8 cellular contexts compared by ENCODE assay signal in genomic region chr16:47461598-47462266, GRCh38. TPM values are rescaled to one million over a fixed set of nuclear protein-coding genes. Genes with fewer than 3 reads are reported as not detected.
DNase-seq lines count a peak whose midpoint lies in the region; FAIRE-seq and TF ChIP-seq lines count a peak whose summit lies in the region.

No MANE protein-coding gene starts in this region.

- no peaks in the 10 kb centered on the region; the same call in 1 of the 2 replicates for H4K20me1 ChIP-seq in Karpas-422 (ENCODE audit: insufficient read depth, low read depth, low read length)

- H3K4me1 Mint-ChIP-seq in Caco-2 (ENCODE audit: low read depth, unreplicated experiment) (peaks cover 14% of the 10 kb centered on the region), nephron progenitor cell (peaks cover 36% of the 10 kb centered on the region)
- H3K4me1 Mint-ChIP-seq in activated CD4-positive, alpha-beta memory T cell treated with anti-CD3 and anti-CD28 coated beads for 36 hours (ENCODE audit: low read depth): peaks cover 52% of the 10 kb centered on the region

- H3K36me3 Mint-ChIP-seq in Caco-2 (ENCODE audit: insufficient read depth, unreplicated experiment) (peaks cover 34% of the 10 kb centered on the region), nephron progenitor cell (ENCODE audit: low read depth) (peaks cover 10% of the 10 kb centered on the region)
- H3K36me3 Mint-ChIP-seq in activated CD4-positive, alpha-beta memory T cell treated with anti-CD3 and anti-CD28 coated beads for 36 hours: peaks cover 13% of the 10 kb centered on the region

- peak overlapping the region; percentile 92 for H3K9ac ChIP-seq in Karpas-422 (ENCODE audit: low read length)

- CTCF ChIA-PET in Caco-2 (lab: Charles Lee): interaction anchor here (1.5 to 1.9 kb wide), 2 partner anchors 203 to 318 kb away, joined by 4 to 5 read pairs; partner anchors contain the start of gene NETO2
- CTCF ChIA-PET in activated CD4-positive, alpha-beta memory T cell treated with anti-CD3 and anti-CD28 coated beads for 36 hours (lab: Charles Lee): interaction anchor here (0.6 to 3.5 kb wide), 12 partner anchors 56 to 1168 kb away, joined by 3 to 36 read pairs (median 3); partner anchors contain the start of gene NETO2

- peak overlapping the region; percentile 91 for H3K27ac ChIP-seq in Karpas-422 (ENCODE audit: low read length)

- POLR2A ChIA-PET in Caco-2 (lab: Charles Lee): interaction anchor here (0.8 kb wide), 1 partner anchor 37 kb away, joined by 5 read pairs; no protein-coding TSS in a partner anchor
- POLR2A ChIA-PET in activated CD4-positive, alpha-beta memory T cell treated with anti-CD3 and anti-CD28 coated beads for 36 hours (lab: Charles Lee): interaction anchor here (1.2 to 2.7 kb wide), 3 partner anchors 27 to 488 kb away, joined by 5 to 12 read pairs (median 5); partner anchors contain the start of gene DNAJA2

- intact Hi-C loops in Caco-2 (cut with micrococcal nuclease; ENCODE audit: unreplicated experiment): loop anchor here (2.0 kb wide), 1 partner anchor 319 kb away; the partner anchor contains the start of gene NETO2
- intact Hi-C loops in activated CD4-positive, alpha-beta memory T cell treated with anti-CD3 and anti-CD28 coated beads for 36 hours (cut with micrococcal nuclease): loop anchor here (1.0 to 10.0 kb wide), 9 partner anchors 29 to 777 kb away; partner anchors contain the start of genes DNAJA2, GPT2, ORC6 and VPS35

- no TSS peak for BruUV-seq in Caco-2 (replicated peaks; lab: Mats Ljungman, UMichigan)

- peak overlapping the region; percentile 99 for H3K27ac Mint-ChIP-seq in Caco-2 (ENCODE audit: unreplicated experiment)
- peak overlapping the region; percentile 95 for H3K27ac Mint-ChIP-seq in activated CD4-positive, alpha-beta memory T cell treated with anti-CD3 and anti-CD28 coated beads for 36 hours
- H3K27ac Mint-ChIP-seq in nephron progenitor cell: peak overlapping the region; percentile 99

- no peaks in the 10 kb centered on the region for H3K36me3 ChIP-seq in Caco-2 (ENCODE audit: control insufficient read depth, insufficient read depth, low read length)
- peaks cover 16% of the 10 kb centered on the region; the same call in 1 of the 2 replicates for H3K36me3 ChIP-seq in Karpas-422 (ENCODE audit: insufficient read depth, low read length)

- H3K4me3 ChIP-seq in Caco-2 (ENCODE audit: low read depth, low read length) (peak overlapping the region; percentile 79), Karpas-422 (ENCODE audit: low read length) (peak overlapping the region; percentile 73)

- peak; percentile 49 for FAIRE-seq in GM19239 (lab: Jason Lieb, UNC)

- H3K9me2 ChIP-seq in Karpas-422 (replicated peaks; ENCODE audit: insufficient read depth, low read length): no peaks in the 10 kb centered on the region

- H3K9me3 ChIP-seq in Caco-2 (no peaks in the 10 kb centered on the region), Karpas-422 (ENCODE audit: low read length) (no peaks in the 10 kb centered on the region)

- H3K79me2 ChIP-seq in Karpas-422 (ENCODE audit: low read length): peaks cover 88% of the 10 kb centered on the region

- DNase-seq in Caco-2: peak; percentile 37 to 40
- DNase-seq in GM19239 (ENCODE audit: insufficient read length, low spot score): no peak
- DNase-seq in Karpas-422: peak; percentile 84
- DNase-seq in activated CD4-positive, alpha-beta memory T cell treated with anti-CD3 and anti-CD28 coated beads for 36 hours: peak; percentile 22
- peak; percentile 13 for DNase-seq in fibroblast of the conjunctiva (ENCODE audit: low read depth)
- DNase-seq in nephron progenitor cell: peak; percentile 31
- no peak for DNase-seq in dedifferentiated amniotic fluid mesenchymal stem cell (ENCODE audit: extremely low spot score)
- DNase-seq in T-helper 9 cell: no peak

- H3K4me2 ChIP-seq in Karpas-422 (ENCODE audit: low read depth, low read length, poor library complexity, severe bottlenecking): peak overlapping the region; percentile 80

- H3K27me3 ChIP-seq in Caco-2 (replicated peaks; ENCODE audit: control insufficient read depth, insufficient read depth, low read length): no peaks in the 10 kb centered on the region
- no peaks in the 10 kb centered on the region for H3K27me3 ChIP-seq in Karpas-422 (ENCODE audit: low read length)

- H3K9me3 Mint-ChIP-seq in Caco-2 (ENCODE audit: unreplicated experiment) (no peaks in the 10 kb centered on the region), nephron progenitor cell (no peaks in the 10 kb centered on the region)
- H3K9me3 Mint-ChIP-seq in activated CD4-positive, alpha-beta memory T cell treated with anti-CD3 and anti-CD28 coated beads for 36 hours: no peaks in the 10 kb centered on the region

- H3K4me3 Mint-ChIP-seq in Caco-2 (ENCODE audit: unreplicated experiment): peak overlapping the region; percentile 97
- H3K4me3 Mint-ChIP-seq in activated CD4-positive, alpha-beta memory T cell treated with anti-CD3 and anti-CD28 coated beads for 36 hours: peak overlapping the region; percentile 93
- H3K4me3 Mint-ChIP-seq in nephron progenitor cell: peak overlapping the region; percentile 99

- TF ChIP-seq CTCF in Caco-2 (IDR thresholded peaks at IDR 0.05; ENCODE audit: insufficient read depth in 1 of 2, low read depth in 1 of 2, low read length in 1 of 2, severe bottlenecking in 1 of 2, unreplicated experiment in 1 of 2) (no peak), nephron progenitor cell (IDR thresholded peaks at IDR 0.05) (no peak)

- no peak overlapping the region for H2AFZ ChIP-seq in Karpas-422 (ENCODE audit: low read length)

- H3K27me3 Mint-ChIP-seq in Caco-2 (ENCODE audit: insufficient read depth, unreplicated experiment) (no peaks in the 10 kb centered on the region), nephron progenitor cell (ENCODE audit: low read depth, poor library complexity) (no peaks in the 10 kb centered on the region)
- H3K27me3 Mint-ChIP-seq in activated CD4-positive, alpha-beta memory T cell treated with anti-CD3 and anti-CD28 coated beads for 36 hours: no peaks in the 10 kb centered on the region

- peaks cover 13% of the 10 kb centered on the region; the same call in 1 of the 2 replicates for H3K4me1 ChIP-seq in Caco-2
- peaks cover 74% of the 10 kb centered on the region for H3K4me1 ChIP-seq in Karpas-422 (ENCODE audit: low read length)

RNA-seq across cellular contexts. Expression of gene PHKB, which starts 0.6 kb away (rescaled TPM):
- 61.6 and 74.2 TPM in 2 replicates for total RNA-seq in Caco-2 (2022)
- total RNA-seq in Karpas-422 (2014; rRNA removed; shearing (Covaris generic); ENCODE audit: low replicate concordance): 53.7 and 87.4 TPM in 2 replicates
- 10 to 100 TPM; 27.6 to 28.8 TPM for total RNA-seq in activated CD4-positive, alpha-beta memory T cell treated with anti-CD3 and anti-CD28 coated beads for 36 hours

RNA-seq across cellular contexts. Expression of gene ITFG1, which starts 0.9 kb away (rescaled TPM):
- total RNA-seq in Caco-2 (2022): 29.2 and 38.2 TPM in 2 replicates
- total RNA-seq in Karpas-422 (2014; rRNA removed; shearing (Covaris generic); ENCODE audit: low replicate concordance): 68.1 and 161 TPM in 2 replicates
- total RNA-seq in activated CD4-positive, alpha-beta memory T cell treated with anti-CD3 and anti-CD28 coated beads for 36 hours: 10 to 100 TPM; 20.6 to 22.0 TPM

Comparison
In these comparisons a context has a peak if more than half of its experiments do, and no peak if none do; other contexts are left out.
1. DNase-seq: peak in Caco-2 (2 of 2), Karpas-422 (single experiment), activated CD4-positive, alpha-beta memory T cell treated with anti-CD3 and anti-CD28 coated beads for 36 hours (single experiment), fibroblast of the conjunctiva (single experiment) and nephron progenitor cell (single experiment); none in GM19239 (single experiment), dedifferentiated amniotic fluid mesenchymal stem cell (single experiment) and T-helper 9 cell (single experiment).
2. Peak in every context shown above with its lines, with median percentiles within 50 percentile points of each other: H3K27ac Mint-ChIP-seq and H3K4me3 Mint-ChIP-seq.